In genomic region chr19:41872775-41873647, GRCh38 we compare ENCODE assay signal across 9 cellular contexts. TPM values are rescaled to one million over a fixed set of nuclear protein-coding genes. Genes with fewer than 3 reads are reported as not detected.
A peak's percentile ranks its signal among the peaks of the same experiment; 100 is the strongest.
DNase-seq lines count a peak whose midpoint lies in the region; ATAC-seq and TF ChIP-seq lines count a peak whose summit lies in the region.
"Had no signal": no experiment of that assay in that cellular context is flagged by ENCODE, and none has a peak within 500 bp of the region (broad histone marks: within the 10 kb centered on the region; RNA-seq: fewer than 3 reads in every experiment).

No MANE protein-coding gene starts in this region.

- H3K27ac ChIP-seq in DND-41 (ENCODE audit: low read length) (peak overlapping the region; percentile 98), cardiac muscle cell (peak overlapping the region; percentile 29)

- ATAC-seq in DND-41 (ENCODE audit: insufficient read depth, low read depth) (no peak), sciatic nerve (no peak), HG03108 (IDR thresholded peaks at IDR 0.05; ENCODE audit: unreplicated experiment) (no peak)

- H3K4me3 ChIP-seq in DND-41 (ENCODE audit: low read depth in 1 of 2, low read length in 2 of 2) = no peak overlapping the region
- H3K4me3 ChIP-seq in cardiac muscle cell = no peak overlapping the region
- H3K4me3 ChIP-seq in retinal pigment epithelial cell (ENCODE audit: low read length) = no peak overlapping the region

- intact Hi-C loops in sciatic nerve (cut with DNase I) = loop anchor here (10.0 kb wide), 1 partner anchor 588 kb away; no protein-coding TSS in a partner anchor

- no peak overlapping the region for H2AFZ ChIP-seq in DND-41 (ENCODE audit: low read depth, low read length)

- peaks cover 37% of the 10 kb centered on the region for H4K20me1 ChIP-seq in DND-41 (ENCODE audit: insufficient read depth, low read length)

- H3K27me3 ChIP-seq in DND-41 (ENCODE audit: insufficient read depth, low read length, poor library complexity) = no peaks in the 10 kb centered on the region
- no peaks in the 10 kb centered on the region for H3K27me3 ChIP-seq in cardiac muscle cell

- TF ChIP-seq CTCF in DND-41 (IDR thresholded peaks at IDR 0.05; ENCODE audit: borderline replicate concordance, extremely low read depth, low read length, poor library complexity, severe bottlenecking) (peak; percentile 91), cardiac muscle cell (IDR thresholded peaks at IDR 0.05; ENCODE audit: low read depth, low read length) (peak; percentile 83), retinal pigment epithelial cell (conservative IDR thresholded peaks at IDR 0.05; ENCODE audit: low read depth, low read length) (peak; percentile 82)

- DNase-seq in DND-41 (peak; percentile 72), Kasumi-1 (lab: John Stamatoyannopoulos, UW) (peak; percentile 74 to 75), SHP77 (lab: John Stamatoyannopoulos, UW) (peak; percentile 48 to 68), cardiac muscle cell (ENCODE audit: low read depth in 1 of 2, low spot score in 1 of 2) (peak; percentile 71 to 76), retinal pigment epithelial cell (ENCODE audit: low read depth) (no peak), sciatic nerve (ENCODE audit: low spot score) (no peak)
- peak; percentile 72 for DNase-seq in activated naive CD4-positive, alpha-beta T cell treated with anti-CD3 and anti-CD28 coated beads, Interleukin-2, amount 50 U/mL, for 16 hours

- H3K79me2 ChIP-seq in DND-41 (ENCODE audit: insufficient read depth, low read length) = peaks cover 34% of the 10 kb centered on the region

- H3K36me3 ChIP-seq in DND-41 (ENCODE audit: insufficient read depth, low read length) (peaks cover 58% of the 10 kb centered on the region), cardiac muscle cell (peaks cover 20% of the 10 kb centered on the region)

- H3K9me3 ChIP-seq in DND-41 (ENCODE audit: insufficient read depth, low read length, severe bottlenecking) = no peaks in the 10 kb centered on the region
- H3K9me3 ChIP-seq in cardiac muscle cell (ENCODE audit: low read depth) = no peaks in the 10 kb centered on the region

- no peak overlapping the region; the same call in 1 of the 2 replicates for H3K4me2 ChIP-seq in DND-41 (ENCODE audit: insufficient read depth, low read length)

- H3K4me1 ChIP-seq in DND-41 (ENCODE audit: insufficient read depth, low read length) (peaks cover 99% of the 10 kb centered on the region), cardiac muscle cell (ENCODE audit: low read depth) (no peaks in the 10 kb centered on the region)

- 0 out of 2 replicates have a peak overlapping the region, but pooled peaks have one; percentile 48 for H3K9ac ChIP-seq in DND-41 (ENCODE audit: low read depth, low read length)

RNA-seq across cellular contexts. Expression of gene CD79A, which starts 4.1 kb away (rescaled TPM):
- total RNA-seq in cardiac muscle cell = 0.11 TPM in 1 of 2 replicates, not detected in the other
- 0.22 and 0.24 TPM in 2 replicates for polyA plus RNA-seq in cardiac muscle cell
- total RNA-seq in sciatic nerve = 2.1 TPM

RNA-seq across cellular contexts. Expression of gene ARHGEF1, which starts 10.0 kb away (rescaled TPM):
- total RNA-seq in cardiac muscle cell (19.2 and 49.9 TPM in 2 replicates), sciatic nerve (137 TPM)
- polyA plus RNA-seq in cardiac muscle cell = 40.1 and 68.1 TPM in 2 replicates

RNA-seq across cellular contexts. Expression of gene RPS19, which starts 13.0 kb away (rescaled TPM):
- total RNA-seq in cardiac muscle cell = 1,651 and 2,830 TPM in 2 replicates
- 1,323 and 1,693 TPM in 2 replicates for polyA plus RNA-seq in cardiac muscle cell
- total RNA-seq in sciatic nerve = 788 TPM

RNA-seq across cellular contexts. Expression of gene DMRTC2, which starts 28.2 kb away (rescaled TPM):
- total RNA-seq in cardiac muscle cell (not detected in 2 replicates), sciatic nerve (not detected)
- polyA plus RNA-seq in cardiac muscle cell = not detected in 2 replicates
- polyA plus RNA-seq: adipose tissue had no signal

RNA-seq across cellular contexts. Expression of gene LYPD4, which starts 28.5 kb away (rescaled TPM):
- total RNA-seq in cardiac muscle cell = not detected in 2 replicates
- polyA plus RNA-seq in cardiac muscle cell = not detected in 2 replicates
- not detected for total RNA-seq in sciatic nerve
- polyA plus RNA-seq: adipose tissue had no signal

Comparison
In these comparisons a context has a peak if more than half of its experiments do, and no peak if none do; other contexts are left out.
1. DNase-seq: peak in DND-41 (single experiment), Kasumi-1 (2 of 2), SHP77 (2 of 2), activated naive CD4-positive, alpha-beta T cell treated with anti-CD3 and anti-CD28 coated beads, Interleukin-2, amount 50 U/mL, for 16 hours (single experiment) and cardiac muscle cell (2 of 2); none in retinal pigment epithelial cell (single experiment) and sciatic nerve (single experiment).
2. Peak in every context shown above with its lines, with median percentiles within 50 percentile points of each other: CTCF ChIP-seq.